In the genomic region with DNA sequence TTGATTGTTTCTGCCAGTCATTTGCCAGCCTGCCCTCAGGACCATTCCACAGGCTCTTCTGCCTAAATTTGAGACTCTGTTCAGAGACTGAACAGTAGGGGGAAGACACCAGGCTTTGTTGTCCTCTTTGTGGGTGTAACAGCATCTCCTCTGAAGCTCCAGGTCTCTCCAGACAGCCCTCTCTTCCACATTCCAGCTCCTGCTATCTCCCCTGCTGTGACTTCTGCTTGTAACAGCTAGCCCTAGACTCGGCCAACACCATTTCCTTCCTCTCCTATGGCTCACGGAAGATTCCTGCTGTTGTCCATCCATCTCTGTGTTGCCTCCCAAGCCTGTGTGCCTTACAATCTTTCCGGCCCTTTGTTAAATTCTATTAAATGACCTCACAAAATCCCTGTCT, we compare ENCODE assay signal across 18 cellular contexts. TPM values are rescaled to one million over a fixed set of nuclear protein-coding genes. Genes with fewer than 3 reads are reported as not detected.
A peak's percentile ranks its signal among the peaks of the same experiment; 100 is the strongest.
DNase-seq lines count a peak whose midpoint lies in the region; ATAC-seq, FAIRE-seq and TF ChIP-seq lines count a peak whose summit lies in the region.
"Had no signal": no experiment of that assay in that cellular context is flagged by ENCODE, and none has a peak within 500 bp of the region (broad histone marks: within the 10 kb centered on the region; RNA-seq: fewer than 3 reads in every experiment).

No MANE protein-coding gene starts in this region.

- DNase-seq in CD4-positive, CD25-positive, alpha-beta regulatory T cell = no peak
- peak; percentile 38 for DNase-seq in GM23338 (ENCODE audit: low spot score)
- peak; percentile 14 for DNase-seq in brain microvascular endothelial cell
- DNase-seq in left lobe of liver (ENCODE audit: low spot score) = no peak
- DNase-seq in SHP77 (lab: John Stamatoyannopoulos, UW) = no peak
- DNase-seq in small intestine = no peak
- DNase-seq in H54 (ENCODE audit: insufficient read length, low spot score) = no peak
- no peak for DNase-seq in NCI-H1436 (lab: John Stamatoyannopoulos, UW)
- DNase-seq: Calu3, MV-4-11, NCI-H1417 treated with DMSO at 0.1 percent for 48 hours, NCI-H2081 treated with DMSO at 0.1 percent for 48 hours, NCI-H524, SJCRH30 had no signal

- in situ Hi-C loops in brain microvascular endothelial cell (cut with HindIII; ENCODE audit: low pct_ligation_motif_present, low sequenced_read_pairs) = no loop called here

- ATAC-seq in CD4-positive, CD25-positive, alpha-beta regulatory T cell (ENCODE audit: low read depth in 2 of 2) = no peak
- ATAC-seq in GM23338 = peak; percentile 81
- peak; percentile 30 for ATAC-seq in left lobe of liver

- 86 to 96% (median 90%) methylated on average over 3 of the region's 3 CpGs for WGBS in small intestine, 3 donors

- peaks cover 8 to 40% (median 36%) of the 10 kb centered on the region in 4 donors for H3K4me1 Mint-ChIP-seq in CD4-positive, CD25-positive, alpha-beta regulatory T cell
- peaks cover 22% of the 10 kb centered on the region for H3K4me1 Mint-ChIP-seq in GM23338

- H3K9me3 ChIP-seq in CD4-positive, CD25-positive, alpha-beta regulatory T cell (ENCODE audit: control insufficient read depth in 2 of 2, low read length in 2 of 2) = no peaks in the 10 kb centered on the region
- no peaks in the 10 kb centered on the region for H3K9me3 ChIP-seq in small intestine (ENCODE audit: control insufficient read depth, low read depth)
- H3K9me3 ChIP-seq: SJCRH30 had no signal

- TF ChIP-seq CTCF in GM23338 (conservative IDR thresholded peaks at IDR 0.05; ENCODE audit: low read depth in 2 of 2) = no peak
- TF ChIP-seq CTCF in brain microvascular endothelial cell (IDR thresholded peaks at IDR 0.05; ENCODE audit: low read depth, low read length, missing control alignments) = no peak

- no peak overlapping the region for H3K4me3 Mint-ChIP-seq in CD4-positive, CD25-positive, alpha-beta regulatory T cell
- no peak overlapping the region for H3K4me3 Mint-ChIP-seq in GM23338
- H3K4me3 Mint-ChIP-seq: CD14-positive monocyte had no signal

- H3K9me2 ChIP-seq in GM23338 (ENCODE audit: insufficient read depth) = no peaks in the 10 kb centered on the region

- no peak overlapping the region for H3K4me2 ChIP-seq in GM23338

- peak overlapping the region in 2 of 3 donors; percentile 65 to 73 for H3K27ac Mint-ChIP-seq in CD4-positive, CD25-positive, alpha-beta regulatory T cell
- no peak overlapping the region; the same call in 1 of the 2 replicates for H3K27ac Mint-ChIP-seq in GM23338

- no peaks in the 10 kb centered on the region for H3K27me3 Mint-ChIP-seq in CD4-positive, CD25-positive, alpha-beta regulatory T cell
- no peaks in the 10 kb centered on the region for H3K27me3 Mint-ChIP-seq in GM23338 (ENCODE audit: insufficient read depth, low read depth, poor library complexity)

- no peaks in the 10 kb centered on the region; the same call in 1 of the 2 replicates for H4K20me1 ChIP-seq in GM23338 (replicated peaks; ENCODE audit: insufficient read depth)

- no peaks in the 10 kb centered on the region for H3K27me3 ChIP-seq in CD4-positive, CD25-positive, alpha-beta regulatory T cell (ENCODE audit: control insufficient read depth, insufficient read depth, low read length)
- H3K27me3 ChIP-seq in GM23338 (ENCODE audit: insufficient read depth) = no peaks in the 10 kb centered on the region
- H3K27me3 ChIP-seq in brain microvascular endothelial cell (replicated peaks) = no peaks in the 10 kb centered on the region
- no peaks in the 10 kb centered on the region for H3K27me3 ChIP-seq in small intestine (ENCODE audit: control insufficient read depth in 2 of 2, insufficient read depth in 2 of 2, low read length in 2 of 2)
- H3K27me3 ChIP-seq: SJCRH30 had no signal

- H3K79me2 ChIP-seq in GM23338 (replicated peaks; ENCODE audit: insufficient read depth) = 0 out of 2 replicates have a peak, but pooled peaks cover 3% of the 10 kb centered on the region

- H3K36me3 Mint-ChIP-seq in CD4-positive, CD25-positive, alpha-beta regulatory T cell = peaks cover 70% of the 10 kb centered on the region
- H3K36me3 Mint-ChIP-seq in GM23338 (ENCODE audit: low read depth) = peaks cover 15% of the 10 kb centered on the region; the same call in 2 of the 3 replicates

- H3K27ac ChIP-seq in CD4-positive, CD25-positive, alpha-beta regulatory T cell (ENCODE audit: insufficient read depth, low read length, poor library complexity, severe bottlenecking) = no peak overlapping the region
- no peak overlapping the region for H3K27ac ChIP-seq in GM23338 (ENCODE audit: low read depth)
- no peak overlapping the region for H3K27ac ChIP-seq in brain microvascular endothelial cell
- no peak overlapping the region for H3K27ac ChIP-seq in small intestine (ENCODE audit: low read depth in 1 of 2, low read length in 1 of 2)
- H3K27ac ChIP-seq: SJCRH30 had no signal

- H3K36me3 ChIP-seq in CD4-positive, CD25-positive, alpha-beta regulatory T cell (ENCODE audit: control insufficient read depth, insufficient read depth, low read length) = peaks cover 36% of the 10 kb centered on the region
- H3K36me3 ChIP-seq in GM23338 (ENCODE audit: insufficient read depth) (no peaks in the 10 kb centered on the region), brain microvascular endothelial cell (replicated peaks) (peaks cover 5% of the 10 kb centered on the region), small intestine (ENCODE audit: control insufficient read depth in 2 of 2, insufficient read depth in 2 of 2, low read length in 2 of 2) (peaks cover 4 to 14% of the 10 kb centered on the region in 2 donors)
- H3K36me3 ChIP-seq: SJCRH30 had no signal

- H3K9me3 Mint-ChIP-seq in CD4-positive, CD25-positive, alpha-beta regulatory T cell = peaks cover 0 to 2% (median 0%) of the 10 kb centered on the region in 7 donors
- H3K9me3 Mint-ChIP-seq in GM23338 = no peaks in the 10 kb centered on the region

- H2AFZ ChIP-seq in GM23338 = no peak overlapping the region

- no peaks in the 10 kb centered on the region for H3K4me1 ChIP-seq in CD4-positive, CD25-positive, alpha-beta regulatory T cell (ENCODE audit: control insufficient read depth, insufficient read depth, low read length, poor library complexity, severe bottlenecking)
- peaks cover 3% of the 10 kb centered on the region for H3K4me1 ChIP-seq in GM23338 (ENCODE audit: insufficient read depth)
- H3K4me1 ChIP-seq in small intestine (ENCODE audit: control insufficient read depth in 2 of 2, insufficient read depth in 1 of 2, low read depth in 1 of 2, low read length in 1 of 2) = no peaks in the 10 kb centered on the region
- H3K4me1 ChIP-seq: SJCRH30 had no signal

- FAIRE-seq in small intestine (lab: Jason Lieb, UNC) (no peak), H54 (lab: Jason Lieb, UNC) (no peak)
- FAIRE-seq: G401.6, GM12892, GM19239 had no signal

- TF ChIP-seq POLR2A in H54 (IDR thresholded peaks at IDR 0.05; ENCODE audit: low read depth, low read length) = no peak

- H3K4me3 ChIP-seq in CD4-positive, CD25-positive, alpha-beta regulatory T cell (ENCODE audit: low read depth, low read length) = no peak overlapping the region
- H3K4me3 ChIP-seq in GM23338 (no peak overlapping the region), brain microvascular endothelial cell (ENCODE audit: low read depth, low read length) (no peak overlapping the region), small intestine (ENCODE audit: low read depth in 1 of 2, low read length in 2 of 2) (no peak overlapping the region)
- H3K4me3 ChIP-seq: SJCRH30 had no signal

- no peaks in the 10 kb centered on the region for H3F3A ChIP-seq in GM23338 (replicated peaks; ENCODE audit: low read depth)

TF ChIP-seq in GM23338, 12 proteins besides CTCF, POLR2A, EP300 and RAD21 (continues in another document):
- no peak for TF ChIP-seq EZH2phosphoT487 (IDR thresholded peaks at IDR 0.05; ENCODE audit: unreplicated experiment)
- TF ChIP-seq, protein P1, sequence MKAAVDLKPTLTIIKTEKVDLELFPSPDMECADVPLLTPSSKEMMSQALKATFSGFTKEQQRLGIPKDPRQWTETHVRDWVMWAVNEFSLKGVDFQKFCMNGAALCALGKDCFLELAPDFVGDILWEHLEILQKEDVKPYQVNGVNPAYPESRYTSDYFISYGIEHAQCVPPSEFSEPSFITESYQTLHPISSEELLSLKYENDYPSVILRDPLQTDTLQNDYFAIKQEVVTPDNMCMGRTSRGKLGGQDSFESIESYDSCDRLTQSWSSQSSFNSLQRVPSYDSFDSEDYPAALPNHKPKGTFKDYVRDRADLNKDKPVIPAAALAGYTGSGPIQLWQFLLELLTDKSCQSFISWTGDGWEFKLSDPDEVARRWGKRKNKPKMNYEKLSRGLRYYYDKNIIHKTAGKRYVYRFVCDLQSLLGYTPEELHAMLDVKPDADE (IDR thresholded peaks at IDR 0.05) = no peak
- no peak for TF ChIP-seq CREB1 (CRISPR knock-in tag; IDR thresholded peaks at IDR 0.05; ENCODE audit: low read depth)
- no peak for TF ChIP-seq EZH2 (IDR thresholded peaks at IDR 0.05; ENCODE audit: low read depth, unreplicated experiment)
- no peak for TF ChIP-seq POLR2AphosphoS5 (IDR thresholded peaks at IDR 0.05; ENCODE audit: low read depth)
- TF ChIP-seq STAT1 (IDR thresholded peaks at IDR 0.05; ENCODE audit: unreplicated experiment) = no peak

RNA-seq across cellular contexts. Expression of gene SUCLG2, which starts 40.2 kb away (rescaled TPM):
- 53.6 TPM for total RNA-seq in CD4-positive, CD25-positive, alpha-beta regulatory T cell
- 10 to 100 TPM; 60.7 to 75.0 (median 69.5) TPM for polyA plus RNA-seq in CD4-positive, CD25-positive, alpha-beta regulatory T cell
- 39.0 and 42.4 TPM in 2 replicates for total RNA-seq in GM23338 (2014; rRNA removed; shearing (Covaris generic))
- polyA plus RNA-seq in GM23338 (2016; fragmentation: Nextera tagmentation; extraction: Ambion mirVana) = 27.6 and 29.3 TPM in 2 replicates
- total RNA-seq in left lobe of liver = 157 TPM
- polyA plus RNA-seq in small intestine = 100 to 1,000 TPM in 1 of 3 donors, 10 to 100 TPM in 2; 77.7 to 157 (median 93.2) TPM

Comparison
In these comparisons a context has a peak if more than half of its experiments do, and no peak if none do; other contexts are left out.
1. ATAC-seq: peak in GM23338 (single experiment) and left lobe of liver (single experiment); none in CD4-positive, CD25-positive, alpha-beta regulatory T cell (0 of 2).
2. DNase-seq: peak in GM23338 (single experiment) and brain microvascular endothelial cell (single experiment); none in CD4-positive, CD25-positive, alpha-beta regulatory T cell (0 of 3), left lobe of liver (single experiment), SHP77 (0 of 2), small intestine (single experiment), H54 (single experiment) and NCI-H1436 (single experiment).